16 cellular contexts compared by ENCODE assay signal in the genomic region with DNA sequence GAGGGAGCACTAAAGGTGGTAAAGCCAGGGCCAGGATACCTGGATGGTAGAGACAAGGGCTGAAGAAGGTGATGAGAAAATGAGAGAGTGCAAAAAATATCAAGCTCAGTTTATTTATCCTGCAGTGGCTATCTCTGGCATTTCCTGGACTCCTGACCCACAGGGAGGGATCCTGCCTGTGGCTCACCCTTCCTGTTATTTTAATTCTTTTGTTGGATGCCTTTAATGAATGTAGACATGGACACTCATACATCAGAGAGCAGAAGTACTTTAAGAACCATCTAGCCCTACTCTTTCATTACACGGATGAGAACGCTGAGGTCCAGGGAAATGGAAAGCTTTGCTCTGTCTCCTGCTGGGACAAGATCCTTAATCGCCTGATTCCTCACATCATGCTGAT. TPM values are rescaled to one million over a fixed set of nuclear protein-coding genes. Genes with fewer than 3 reads are reported as not detected.
DNase-seq lines count a peak whose midpoint lies in the region; ATAC-seq, FAIRE-seq and TF ChIP-seq lines count a peak whose summit lies in the region.
"Had no signal": no experiment of that assay in that cellular context is flagged by ENCODE, and none has a peak within 500 bp of the region (broad histone marks: within the 10 kb centered on the region; RNA-seq: fewer than 3 reads in every experiment).

No MANE protein-coding gene starts in this region.

- intact Hi-C loops in ascending aorta (cut with DNase I) (no loop called here), pancreas (cut with DNase I) (no loop called here)

- FAIRE-seq in pancreas (lab: Jason Lieb, UNC) = no peak

- no peaks in the 10 kb centered on the region for H3K27me3 ChIP-seq in SJSA1 (replicated peaks)
- H3K27me3 ChIP-seq in fibroblast of lung (ENCODE audit: control insufficient read depth, insufficient read depth, low read length) = no peaks in the 10 kb centered on the region
- no peaks in the 10 kb centered on the region for H3K27me3 ChIP-seq in osteoblast (ENCODE audit: insufficient read depth, low read length)
- H3K27me3 ChIP-seq in ascending aorta = no peaks in the 10 kb centered on the region
- no peaks in the 10 kb centered on the region for H3K27me3 ChIP-seq in pancreas
- H3K27me3 ChIP-seq: right atrium auricular region had no signal

- no peak for ATAC-seq in pancreas
- ATAC-seq: stimulated activated naive CD8-positive, alpha-beta T cell treated with anti-CD3 and anti-CD28 coated beads, Interleukin-15, amount 100 ng/mL, for 72 hours; T-cell had no signal

- TF ChIP-seq CTCF in fibroblast of lung (conservative IDR thresholded peaks at IDR 0.05 in 1 of 2, IDR thresholded peaks at IDR 0.05 in 1 of 2; ENCODE audit: low read depth in 1 of 2, low read length in 2 of 2) (no peak), osteoblast (IDR thresholded peaks at IDR 0.05; ENCODE audit: extremely low read depth, low read depth, low read length) (no peak), ascending aorta (IDR thresholded peaks at IDR 0.05) (no peak), pancreas (IDR thresholded peaks at IDR 0.05) (no peak)

- DNase-seq in GM03348 (ENCODE audit: low spot score) (peak; percentile 53), SJSA1 (ENCODE audit: low read depth in 1 of 2, low spot score in 2 of 2) (peak; percentile 81 to 94), fibroblast of lung (ENCODE audit: low read depth in 2 of 2) (peak; percentile 52 to 94), osteoblast (ENCODE audit: insufficient read length, low spot score, missing footprints) (peak; percentile 69), ascending aorta (ENCODE audit: low spot score in 2 of 2) (no peak), ACHN (no peak), pancreas (no peak), DMS153 (lab: John Stamatoyannopoulos, UW) (no peak)
- DNase-seq: activated CD4-positive, alpha-beta T cell treated with anti-CD3 and anti-CD28 coated beads, Interleukin-2, amount 50 U/mL, for 4 hours; activated effector memory CD4-positive, alpha-beta T cell treated with anti-CD3 and anti-CD28 coated beads, Interleukin-2, amount 50 U/mL, for 16 hours; CD8-positive, alpha-beta memory T cell; erythroblast; stimulated activated naive CD8-positive, alpha-beta T cell treated with anti-CD3 and anti-CD28 coated beads, Interleukin-15, amount 100 ng/mL, for 72 hours; T-cell had no signal

- in situ Hi-C loops in ACHN (cut with HindIII; ENCODE audit: low pct_ligation_motif_present, low pct_unique_long_range_greater_than_20kb, low sequenced_read_pairs) = no loop called here

- H3K4me3 ChIP-seq in SJSA1 = peak overlapping the region; percentile 11
- H3K4me3 ChIP-seq in fibroblast of lung (replicated peaks in 1 of 4; ENCODE audit: control extremely low read depth in 1 of 4, insufficient read depth in 1 of 4, low read depth in 3 of 4, low read length in 4 of 4) = no peak overlapping the region
- H3K4me3 ChIP-seq in osteoblast (ENCODE audit: insufficient read depth, low read length) = peak overlapping the region; percentile 40
- no peak overlapping the region for H3K4me3 ChIP-seq in ascending aorta
- H3K4me3 ChIP-seq in pancreas = no peak overlapping the region
- H3K4me3 ChIP-seq: right atrium auricular region had no signal

- H2AFZ ChIP-seq in fibroblast of lung (ENCODE audit: low read length) (no peak overlapping the region), osteoblast (ENCODE audit: low read length) (peak overlapping the region; percentile 8)

- H3K79me2 ChIP-seq in fibroblast of lung (ENCODE audit: control insufficient read depth, insufficient read depth, low read length) (no peaks in the 10 kb centered on the region), osteoblast (ENCODE audit: insufficient read depth, low read length) (no peaks in the 10 kb centered on the region)

- H3K9me3 ChIP-seq in SJSA1 (replicated peaks) (no peaks in the 10 kb centered on the region), fibroblast of lung (ENCODE audit: control insufficient read depth, insufficient read depth, low read depth, low read length) (no peaks in the 10 kb centered on the region), osteoblast (ENCODE audit: low read depth, low read length) (no peaks in the 10 kb centered on the region), ascending aorta (no peaks in the 10 kb centered on the region), pancreas (no peaks in the 10 kb centered on the region)
- H3K9me3 ChIP-seq: right atrium auricular region had no signal

- H3K4me2 ChIP-seq in fibroblast of lung (ENCODE audit: extremely low read depth, insufficient read depth, low read length) = peak overlapping the region; percentile 78
- H3K4me2 ChIP-seq in osteoblast (ENCODE audit: insufficient read depth, low read length) = peak overlapping the region; percentile 74
- H3K4me2 ChIP-seq: KMS-11 had no signal

- H4K20me1 ChIP-seq in fibroblast of lung (ENCODE audit: control insufficient read depth, extremely low read depth, insufficient read depth, low read length) (no peaks in the 10 kb centered on the region), osteoblast (ENCODE audit: insufficient read depth, low read length) (no peaks in the 10 kb centered on the region)

- H3K36me3 ChIP-seq in SJSA1 (no peaks in the 10 kb centered on the region), fibroblast of lung (ENCODE audit: control insufficient read depth, insufficient read depth, low read length) (no peaks in the 10 kb centered on the region), osteoblast (ENCODE audit: insufficient read depth, low read length) (no peaks in the 10 kb centered on the region), ascending aorta (no peaks in the 10 kb centered on the region), pancreas (no peaks in the 10 kb centered on the region)
- H3K36me3 ChIP-seq: right atrium auricular region had no signal

- H3K9ac ChIP-seq in fibroblast of lung (ENCODE audit: insufficient read depth, low read length) = no peak overlapping the region
- H3K9ac ChIP-seq: KMS-11 had no signal

- H3K4me1 ChIP-seq in SJSA1 (replicated peaks) (peaks cover 50% of the 10 kb centered on the region), fibroblast of lung (ENCODE audit: control insufficient read depth, extremely low read depth, insufficient read depth, low read length) (peaks cover 26% of the 10 kb centered on the region), osteoblast (ENCODE audit: insufficient read depth, low read length) (peaks cover 38% of the 10 kb centered on the region), ascending aorta (peaks cover 0 to 11% of the 10 kb centered on the region in 2 donors), pancreas (no peaks in the 10 kb centered on the region)
- H3K4me1 ChIP-seq: right atrium auricular region had no signal

- WGBS in pancreas, 2 donors = 79 to 81% methylated on average over 3 of the region's 3 CpGs

- H3K27ac ChIP-seq in SJSA1 (peak overlapping the region; percentile 98), fibroblast of lung (ENCODE audit: insufficient read depth, low read length) (peak overlapping the region; percentile 68), osteoblast (ENCODE audit: low read depth, low read length) (peak overlapping the region; percentile 91), ascending aorta (no peak overlapping the region), pancreas (no peak overlapping the region)
- H3K27ac ChIP-seq: KMS-11 had no signal

RNA-seq across cellular contexts. Expression of gene JUN, which starts 20.6 kb away (rescaled TPM):
- total RNA-seq in SJSA1 (2014; rRNA removed; shearing (Covaris generic)) = 80.9 and 102 TPM in 2 replicates
- 112 and 145 TPM in 2 replicates for total RNA-seq in fibroblast of lung
- 22.6 and 73.7 TPM in 2 replicates for polyA plus RNA-seq in fibroblast of lung
- polyA plus RNA-seq in fibroblast of lung (2012) = 39.2 and 112 TPM in 2 replicates
- 34.1 and 57.9 TPM in 2 replicates for polyA minus RNA-seq in fibroblast of lung (ENCODE audit: low replicate concordance)
- 46.9 and 48.9 TPM in 2 replicates for total RNA-seq in osteoblast
- 1,004 TPM for total RNA-seq in ascending aorta
- 100 to 1,000 TPM in 1 of 6 donors, 10 to 100 TPM in 5; 47.1 to 111 (median 86.2) TPM for total RNA-seq in pancreas
- 100 to 1,000 TPM in 1 of 2 donors, 10 to 100 TPM in 1; 45.0 to 134 TPM for polyA plus RNA-seq in pancreas

Comparison
In these comparisons a context has a peak if more than half of its experiments do, and no peak if none do; other contexts are left out.
1. DNase-seq: peak in GM03348 (single experiment), SJSA1 (2 of 2), fibroblast of lung (2 of 2) and osteoblast (single experiment); none in ascending aorta (0 of 2), ACHN (single experiment), pancreas (0 of 6) and DMS153 (single experiment).
2. H3K27ac ChIP-seq: peak in SJSA1 (single experiment), fibroblast of lung (single experiment) and osteoblast (single experiment); none in ascending aorta (0 of 2) and pancreas (0 of 4).
3. H3K4me3 ChIP-seq: peak in SJSA1 (single experiment) and osteoblast (single experiment); none in fibroblast of lung (0 of 4), ascending aorta (0 of 2) and pancreas (0 of 4).